ENCODE assay signal across 8 cellular contexts in the genomic region with DNA sequence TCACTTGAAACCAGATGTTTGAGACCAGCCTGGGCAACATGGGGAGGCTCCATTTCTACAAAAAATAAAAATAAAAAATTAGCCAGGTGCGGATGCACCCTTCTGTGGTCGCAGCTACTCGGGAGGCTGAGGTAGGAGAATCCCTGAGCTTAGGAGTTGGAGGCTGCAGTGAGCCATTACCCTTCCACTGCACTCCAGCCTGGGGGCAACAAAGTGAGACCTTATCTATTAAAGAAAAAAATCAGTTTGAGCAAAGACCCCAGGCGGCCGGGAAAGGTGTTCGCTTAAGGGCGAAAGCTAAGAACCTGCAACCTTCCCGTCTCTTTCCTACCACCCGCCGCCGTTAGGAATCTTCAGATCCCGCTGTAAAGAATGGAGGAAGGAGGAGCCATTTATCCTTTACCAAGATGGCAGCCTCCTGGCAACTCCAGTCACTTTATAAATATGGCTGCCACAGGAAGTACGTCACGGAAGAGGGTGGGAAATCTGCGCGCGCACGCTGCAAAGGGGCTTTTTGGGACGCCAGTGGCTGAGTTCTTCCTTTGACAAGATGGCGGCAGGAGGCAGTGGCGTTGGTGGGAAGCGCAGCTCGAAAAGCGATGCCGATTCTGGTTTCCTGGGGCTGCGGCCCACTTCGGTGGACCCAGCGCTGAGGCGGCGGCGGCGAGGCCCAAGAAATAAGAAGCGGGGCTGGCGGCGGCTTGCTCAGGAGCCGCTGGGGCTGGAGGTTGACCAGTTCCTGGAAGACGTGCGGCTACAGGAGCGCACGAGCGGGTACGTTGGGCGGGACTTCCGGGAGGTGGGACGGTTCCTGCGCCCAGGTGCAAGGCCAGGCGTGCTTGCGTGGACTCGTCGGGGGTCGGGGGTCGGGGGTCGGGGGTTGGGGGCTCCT. TPM values are rescaled to one million over a fixed set of nuclear protein-coding genes. Genes with fewer than 3 reads are reported as not detected.
DNase-seq lines count a peak whose midpoint lies in the region; ATAC-seq, FAIRE-seq and TF ChIP-seq lines count a peak whose summit lies in the region.

Gene NOP53 (plus strand): TSS at position 537 of the 892 bp plus-strand sequence. CDS start 14 bp downstream, at position 551.

- peak within 1 kb of the TSS; percentile 91 to 99 (median 96) for H3K27ac ChIP-seq in BLaER1 treated with 17β-estradiol and CSF1 and Interleukin-3, amounts not matched to agents 10 nM and 100 nM
- H3K27ac ChIP-seq in HepG2 (ENCODE audit: extremely low read length, insufficient read depth, low read length) = peak within 1 kb of the TSS; percentile 92

- CTCF ChIA-PET in HepG2 (lab: Yijun Ruan, JAX; ENCODE audit: low intra/inter-chr PET ratio, low total read pairs) = no interaction called here

- peaks cover 24 to 44% (median 38%) of the 10 kb centered on the region in 11 experiments; a peak in 21 of 22 replicates for H4K20me1 ChIP-seq in BLaER1 treated with 17β-estradiol and CSF1 and Interleukin-3, amounts not matched to agents 10 nM and 100 nM
- H4K20me1 ChIP-seq in HepG2 (ENCODE audit: insufficient read depth, low read length) = peaks cover 9% of the 10 kb centered on the region; the same call in 1 of the 2 replicates

- TF ChIP-seq POLR2A in HepG2 (IDR thresholded peaks at IDR 0.05; ENCODE audit: insufficient read depth in 1 of 2, low read depth in 2 of 2, low read length in 2 of 2) = peak; percentile 83 to 94

- DNase-seq in NCI-H82 (lab: John Stamatoyannopoulos, UW) = peak; percentile 99
- peak; percentile 96 for DNase-seq in activated CD4-positive, alpha-beta T cell treated with anti-CD3 and anti-CD28 coated beads, Interleukin-2, amount 50 U/mL, for 4 hours
- DNase-seq in dermis blood vessel endothelial cell = peak; percentile 98
- DNase-seq in HepG2 (ENCODE audit: low spot score) = peak; percentile 92
- peak; percentile 94 to 96 for DNase-seq in stimulated activated CD4-positive, alpha-beta T cell treated with anti-CD3 and anti-CD28 coated beads, Interleukin-2, amount 100 ng/mL, for 48 hours

- BruUV-seq in HepG2 (replicated peaks; lab: Mats Ljungman, UMichigan) = TSS peak; percentile 86

- peak; percentile 82 for FAIRE-seq in HepG2 (lab: Jason Lieb, UNC)

- H3K4me2 ChIP-seq in BLaER1 treated with 17β-estradiol and CSF1 and Interleukin-3, amounts not matched to agents 10 nM and 100 nM = peak within 1 kb of the TSS; percentile 79 to 97 (median 90)
- H3K4me2 ChIP-seq in HepG2 (ENCODE audit: low read depth, low read length) = peak within 1 kb of the TSS; percentile 96

- intact Hi-C loops in HepG2 (cut with micrococcal nuclease; ENCODE audit: unreplicated experiment) = no loop called here

- peaks cover 65 to 92% (median 91%) of the 10 kb centered on the region in 10 experiments for H3K4me1 ChIP-seq in BLaER1 treated with 17β-estradiol and CSF1 and Interleukin-3, amounts not matched to agents 10 nM and 100 nM
- H3K4me1 ChIP-seq in HepG2 (ENCODE audit: insufficient read depth, low read length) = peaks cover 60% of the 10 kb centered on the region

- no peak for TF ChIP-seq CTCF in HepG2 (CRISPR knock-in tag; IDR thresholded peaks at IDR 0.05)

- H3K9me3 ChIP-seq in BLaER1 treated with 17β-estradiol and CSF1 and Interleukin-3, amounts not matched to agents 10 nM and 100 nM (replicated peaks in 1 of 11) = no peaks in the 10 kb centered on the region
- no peaks in the 10 kb centered on the region for H3K9me3 ChIP-seq in HepG2 (ENCODE audit: low read length)

- no peaks in the 10 kb centered on the region for H3K27me3 ChIP-seq in BLaER1 treated with 17β-estradiol and CSF1 and Interleukin-3, amounts not matched to agents 10 nM and 100 nM
- H3K27me3 ChIP-seq in HepG2 (ENCODE audit: control insufficient read depth in 1 of 2, insufficient read depth in 2 of 2, low read length in 2 of 2) = no peaks in the 10 kb centered on the region

- 4% methylated on average over 40 of the region's 53 CpGs for WGBS in HepG2 (ENCODE audit: low lambda C conversion rate)

- H3K9ac ChIP-seq in BLaER1 treated with 17β-estradiol and CSF1 and Interleukin-3, amounts not matched to agents 10 nM and 100 nM = peak within 1 kb of the TSS; percentile 93 to 98 (median 95)
- H3K9ac ChIP-seq in HepG2 (ENCODE audit: insufficient read depth, low read depth, low read length) = peak within 1 kb of the TSS; percentile 88

- H3K79me2 ChIP-seq in HepG2 (ENCODE audit: insufficient read depth, low read length) = peaks cover 25% of the 10 kb centered on the region

- peaks cover 29 to 41% (median 37%) of the 10 kb centered on the region in 11 experiments for H3K36me3 ChIP-seq in BLaER1 treated with 17β-estradiol and CSF1 and Interleukin-3, amounts not matched to agents 10 nM and 100 nM
- peaks cover 12 to 27% of the 10 kb centered on the region in 2 experiments for H3K36me3 ChIP-seq in HepG2 (replicated peaks in 1 of 2; ENCODE audit: control insufficient read depth in 1 of 2, insufficient read depth in 2 of 2, low read length in 2 of 2)

- POLR2A ChIA-PET in HepG2 (lab: Yijun Ruan, JAX) = interaction anchor here (0.6 to 1.8 kb wide), 4 partner anchors 11 to 121 kb away, joined by 3 to 5 read pairs (median 4); no protein-coding TSS in a partner anchor

- peak; percentile 63 for ATAC-seq in GM19395 (IDR thresholded peaks at IDR 0.05; ENCODE audit: unreplicated experiment)
- ATAC-seq in HG03571 (IDR thresholded peaks at IDR 0.05; ENCODE audit: unreplicated experiment) = peak; percentile 64
- ATAC-seq in HepG2 = peak; percentile 77

- in situ Hi-C loops in HepG2 (cut with HindIII; ENCODE audit: extremely low pct_ligation_motif_present, low pct_unique_long_range_greater_than_20kb) = no loop called here

- no peak; the same call in 1 of the 2 replicates for TF ChIP-seq RAD21 in HepG2 (CRISPR knock-in tag; IDR thresholded peaks at IDR 0.05)

- no peak for TF ChIP-seq EP300 in HepG2 (IDR thresholded peaks at IDR 0.05; ENCODE audit: low read depth in 2 of 2, low read length in 2 of 2)
- no peak for TF ChIP-seq EP300 in HepG2 (CRISPR knock-in tag; IDR thresholded peaks at IDR 0.05; ENCODE audit: borderline replicate concordance)

- peak within 1 kb of the TSS; percentile 62 to 86 (median 78) for H3K4me3 ChIP-seq in BLaER1 treated with 17β-estradiol and CSF1 and Interleukin-3, amounts not matched to agents 10 nM and 100 nM
- peak within 1 kb of the TSS; percentile 78 to 92 (median 90) for H3K4me3 ChIP-seq in HepG2 (replicated peaks in 1 of 3; ENCODE audit: insufficient read depth in 1 of 3, low read depth in 2 of 3, low read length in 3 of 3)

- H2AFZ ChIP-seq in HepG2 (ENCODE audit: low read length) = no peak within 1 kb of the TSS

TF ChIP-seq in HepG2, 621 proteins besides CTCF, POLR2A, EP300 and RAD21 (continues in another document):
- TF ChIP-seq KMT2B (CRISPR knock-in tag; IDR thresholded peaks at IDR 0.05) (0 out of 2 replicates have a peak, but pooled peaks have one; percentile 64), ZNF335 (CRISPR knock-in tag; IDR thresholded peaks at IDR 0.05) (peak; percentile 76), SP1 (IDR thresholded peaks at IDR 0.05) (no peak), SP1 (CRISPR knock-in tag; IDR thresholded peaks at IDR 0.05) (peak; percentile 50; the same call in 1 of the 2 replicates), GABPB1 (CRISPR knock-in tag; IDR thresholded peaks at IDR 0.05) (peak; percentile 96), HIVEP1 (CRISPR knock-in tag; IDR thresholded peaks at IDR 0.05) (0 out of 2 replicates have a peak, but pooled peaks have one; percentile 14), SALL1 (CRISPR knock-in tag; IDR thresholded peaks at IDR 0.05) (peak; percentile 61; the same call in 1 of the 2 replicates), ZNF329 (CRISPR knock-in tag; IDR thresholded peaks at IDR 0.05; ENCODE audit: low read depth) (no peak), AGO2 (optimal IDR thresholded peaks at IDR 0.05; ENCODE audit: low read depth, low read length) (peak; percentile 82), ZNF652 (CRISPR knock-in tag; IDR thresholded peaks at IDR 0.05; ENCODE audit: borderline replicate concordance, low read depth) (0 out of 2 replicates have a peak, but pooled peaks have one; percentile 19), PHF8 (CRISPR knock-in tag; IDR thresholded peaks at IDR 0.05) (peak; percentile 94)
- TF ChIP-seq, protein P1, sequence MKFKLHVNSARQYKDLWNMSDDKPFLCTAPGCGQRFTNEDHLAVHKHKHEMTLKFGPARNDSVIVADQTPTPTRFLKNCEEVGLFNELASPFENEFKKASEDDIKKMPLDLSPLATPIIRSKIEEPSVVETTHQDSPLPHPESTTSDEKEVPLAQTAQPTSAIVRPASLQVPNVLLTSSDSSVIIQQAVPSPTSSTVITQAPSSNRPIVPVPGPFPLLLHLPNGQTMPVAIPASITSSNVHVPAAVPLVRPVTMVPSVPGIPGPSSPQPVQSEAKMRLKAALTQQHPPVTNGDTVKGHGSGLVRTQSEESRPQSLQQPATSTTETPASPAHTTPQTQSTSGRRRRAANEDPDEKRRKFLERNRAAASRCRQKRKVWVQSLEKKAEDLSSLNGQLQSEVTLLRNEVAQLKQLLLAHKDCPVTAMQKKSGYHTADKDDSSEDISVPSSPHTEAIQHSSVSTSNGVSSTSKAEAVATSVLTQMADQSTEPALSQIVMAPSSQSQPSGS (CRISPR knock-in tag; IDR thresholded peaks at IDR 0.05) = peak; percentile 46; the same call in 1 of the 2 replicates

RNA-seq across cellular contexts. Expression of gene NOP53, which starts in this region (rescaled TPM):
- total RNA-seq in dermis blood vessel endothelial cell (68.3 and 105 TPM in 2 replicates), HepG2 (2016; rRNA removed; fragmentation: Illumina TruSeq; extraction: Trizol) (44.2 and 53.9 TPM in 2 replicates)
- total RNA-seq in HepG2 (2016; cell fraction: cytosol; rRNA removed; fragmentation: Illumina TruSeq; extraction: Trizol; ENCODE audit: low read depth) = 107 and 126 TPM in 2 replicates
- 45.6 and 56.7 TPM in 2 replicates for total RNA-seq in HepG2 (2016; cell fraction: insoluble cytoplasmic fraction; rRNA removed; fragmentation: Illumina TruSeq; extraction: Trizol)
- 135 and 149 TPM in 2 replicates for total RNA-seq in HepG2 (2016; cell fraction: membrane; rRNA removed; fragmentation: Illumina TruSeq; extraction: Trizol)
- total RNA-seq in HepG2 (2016; cell fraction: nucleus; rRNA removed; fragmentation: Illumina TruSeq; extraction: Trizol) = 47.1 and 55.4 TPM in 2 replicates
- polyA plus RNA-seq in HepG2 (2011; rRNA removed) = 137 and 141 TPM in 2 replicates
- 112 and 146 TPM in 2 replicates for polyA plus RNA-seq in HepG2 (2011; cell fraction: cytosol; rRNA removed)
- 144 and 157 TPM in 2 replicates for polyA plus RNA-seq in HepG2 (2011; cell fraction: nucleus; rRNA removed)
- polyA plus RNA-seq in HepG2 (2012) = 184 and 186 TPM in 2 replicates
- polyA plus RNA-seq in HepG2 (2016; cell fraction: cytosol; fragmentation: Illumina TruSeq; extraction: Trizol; ENCODE audit: low read depth) = 140 and 165 TPM in 2 replicates
- polyA plus RNA-seq in HepG2 (2016; cell fraction: insoluble cytoplasmic fraction; fragmentation: Illumina TruSeq; extraction: Trizol; ENCODE audit: low read depth) = 95.8 and 96.6 TPM in 2 replicates
- polyA plus RNA-seq in HepG2 (2016; cell fraction: membrane; fragmentation: Illumina TruSeq; extraction: Trizol; ENCODE audit: low read depth) = 223 and 257 TPM in 2 replicates
- 129 and 142 TPM in 2 replicates for polyA plus RNA-seq in HepG2 (2016; cell fraction: nucleus; fragmentation: Illumina TruSeq; extraction: Trizol; ENCODE audit: insufficient read depth, low read depth)
- polyA minus RNA-seq in HepG2 (2011; rRNA and poly(A)+ RNA removed; ENCODE audit: low replicate concordance) = 51.2 and 58.9 TPM in 2 replicates
- 55.2 and 56.4 TPM in 2 replicates for polyA minus RNA-seq in HepG2 (2011; cell fraction: cytosol; rRNA and poly(A)+ RNA removed)
- 36.2 and 36.4 TPM in 2 replicates for polyA minus RNA-seq in HepG2 (2011; cell fraction: nucleus; rRNA and poly(A)+ RNA removed)

Comparison
In these comparisons a context has a peak if more than half of its experiments do, and no peak if none do; other contexts are left out.
1. Peak in every context shown above with its lines: DNase-seq, ATAC-seq, H3K4me3 ChIP-seq and H3K27ac ChIP-seq.